In genomic region chr3:132342183-132342582, GRCh38 we compare ENCODE assay signal across 16 cellular contexts. TPM values are rescaled to one million over a fixed set of nuclear protein-coding genes. Genes with fewer than 3 reads are reported as not detected.
DNase-seq lines count a peak whose midpoint lies in the region; ATAC-seq and TF ChIP-seq lines count a peak whose summit lies in the region.
"Had no signal": no experiment of that assay in that cellular context is flagged by ENCODE, and none has a peak within 500 bp of the region (broad histone marks: within the 10 kb centered on the region; RNA-seq: fewer than 3 reads in every experiment).

No MANE protein-coding gene starts in this region.

- BruUV-seq in Caco-2 (replicated peaks; lab: Mats Ljungman, UMichigan), result no TSS peak

- H3K27me3 ChIP-seq in brain microvascular endothelial cell (replicated peaks) (no peaks in the 10 kb centered on the region), neural progenitor cell (no peaks in the 10 kb centered on the region), Caco-2 (replicated peaks; ENCODE audit: control insufficient read depth, insufficient read depth, low read length) (no peaks in the 10 kb centered on the region)
- H3K27me3 ChIP-seq in CD4-positive, alpha-beta memory T cell (ENCODE audit: insufficient read depth, low read length), result no peaks in the 10 kb centered on the region
- H3K27me3 ChIP-seq: heart right ventricle, spleen had no signal

- intact Hi-C loops in CD4-positive, alpha-beta memory T cell (cut with micrococcal nuclease), result no loop called here
- intact Hi-C loops in Caco-2 (cut with micrococcal nuclease; ENCODE audit: unreplicated experiment), result loop anchor here (2.0 kb wide), 1 partner anchor 57 kb away; no protein-coding TSS in a partner anchor

- H3K27ac ChIP-seq in brain microvascular endothelial cell, result no peak overlapping the region
- H3K27ac ChIP-seq in neural progenitor cell, result no peak overlapping the region
- H3K27ac ChIP-seq in CD4-positive, alpha-beta memory T cell (ENCODE audit: low read depth, low read length), result no peak overlapping the region
- H3K27ac ChIP-seq: heart right ventricle, thoracic aorta had no signal

- H4K20me1 ChIP-seq in neural progenitor cell (ENCODE audit: low read depth), result no peaks in the 10 kb centered on the region

- H3K4me1 Mint-ChIP-seq in neural progenitor cell (peaks cover 4% of the 10 kb centered on the region), Caco-2 (ENCODE audit: low read depth, unreplicated experiment) (peaks cover 6% of the 10 kb centered on the region)
- H3K4me1 Mint-ChIP-seq in CD4-positive, alpha-beta memory T cell, result peaks cover 0 to 3% (median 3%) of the 10 kb centered on the region in 4 donors

- H2AFZ ChIP-seq in neural progenitor cell (replicated peaks), result no peak overlapping the region

- H3K4me3 ChIP-seq in brain microvascular endothelial cell (ENCODE audit: low read depth, low read length) (no peak overlapping the region), neural progenitor cell (no peak overlapping the region), Caco-2 (ENCODE audit: low read depth, low read length) (no peak overlapping the region)
- no peak overlapping the region for H3K4me3 ChIP-seq in CD4-positive, alpha-beta memory T cell (ENCODE audit: low read length in 2 of 2)
- H3K4me3 ChIP-seq: K562 had no signal

- peak; percentile 38 for DNase-seq in NCI-H1105 treated with DMSO at 0.1 percent for 48 hours (lab: John Stamatoyannopoulos, UW)
- no peak for DNase-seq in NCI-H1105 (lab: John Stamatoyannopoulos, UW)
- peak; percentile 5 for DNase-seq in NCI-H2029 (lab: John Stamatoyannopoulos, UW)
- DNase-seq in brain microvascular endothelial cell, result no peak
- peak; percentile 31 for DNase-seq in neural progenitor cell (ENCODE audit: low spot score)
- no peak for DNase-seq in CD4-positive, alpha-beta memory T cell
- no peak for DNase-seq in stimulated activated naive CD8-positive, alpha-beta T cell treated with anti-CD3 and anti-CD28 coated beads, Interleukin-15, Interleukin-2, amounts not matched to agents 100 U/mL and 50 U/mL, for 24 hours
- DNase-seq in Caco-2, result no peak
- DNase-seq: endodermal cell, heart right ventricle, spleen had no signal

- H3K4me1 ChIP-seq in neural progenitor cell, result peaks cover 3% of the 10 kb centered on the region
- H3K4me1 ChIP-seq in CD4-positive, alpha-beta memory T cell (ENCODE audit: insufficient read depth, low read length), result no peaks in the 10 kb centered on the region
- H3K4me1 ChIP-seq in Caco-2, result no peaks in the 10 kb centered on the region

- H3K27ac Mint-ChIP-seq in neural progenitor cell (no peak overlapping the region), Caco-2 (ENCODE audit: unreplicated experiment) (no peak overlapping the region)
- H3K27ac Mint-ChIP-seq in CD4-positive, alpha-beta memory T cell, result no peak overlapping the region
- H3K27ac Mint-ChIP-seq: activated T-helper 2 cell treated with anti-CD3 and anti-CD28 coated beads, Interferon-gamma antibody, Interleukin-2, Interleukin-4, amounts not matched to agents 10 μg/mL and 5 μg/mL and 100 μg/mL, durations not matched to agents 14 hours and 24 hours and 36 hours; endodermal cell; T-helper 1 cell treated with Interleukin-12 subunit alpha and Interleukin-12 subunit beta and Interleukin-4 antibody, amounts not matched to agents 30 μg/mL and 1 μg/mL, for 36 hours had no signal

- CTCF ChIA-PET in CD4-positive, alpha-beta memory T cell (lab: Charles Lee; ENCODE audit: partially characterized antibody), result interaction anchor here (0.7 to 3.1 kb wide), 5 partner anchors 9 to 22 kb away, joined by 3 to 19 read pairs (median 5); no protein-coding TSS in a partner anchor
- CTCF ChIA-PET in Caco-2 (lab: Charles Lee), result interaction anchor here (1.2 to 3.4 kb wide), 4 partner anchors 69 to 91 kb away, joined by 3 to 62 read pairs (median 9); no protein-coding TSS in a partner anchor

- no peaks in the 10 kb centered on the region for H3K36me3 Mint-ChIP-seq in neural progenitor cell
- H3K36me3 Mint-ChIP-seq in CD4-positive, alpha-beta memory T cell, result no peaks in the 10 kb centered on the region
- no peaks in the 10 kb centered on the region for H3K36me3 Mint-ChIP-seq in Caco-2 (ENCODE audit: insufficient read depth, unreplicated experiment)

- no peak overlapping the region for H3K9ac ChIP-seq in neural progenitor cell

- H3K9me3 Mint-ChIP-seq in neural progenitor cell, result no peaks in the 10 kb centered on the region
- H3K9me3 Mint-ChIP-seq in CD4-positive, alpha-beta memory T cell, result no peaks in the 10 kb centered on the region
- H3K9me3 Mint-ChIP-seq in Caco-2 (ENCODE audit: unreplicated experiment), result no peaks in the 10 kb centered on the region
- H3K9me3 Mint-ChIP-seq: activated T-helper 2 cell treated with anti-CD3 and anti-CD28 coated beads, Interferon-gamma antibody, Interleukin-2, Interleukin-4, amounts not matched to agents 10 μg/mL and 5 μg/mL and 100 μg/mL, durations not matched to agents 14 hours and 24 hours and 36 hours; endodermal cell; T-helper 1 cell treated with Interleukin-12 subunit alpha and Interleukin-12 subunit beta and Interleukin-4 antibody, amounts not matched to agents 30 μg/mL and 1 μg/mL, for 36 hours had no signal

- H3K27me3 Mint-ChIP-seq in neural progenitor cell (ENCODE audit: insufficient read depth, low read depth) (peaks cover 6% of the 10 kb centered on the region), Caco-2 (ENCODE audit: insufficient read depth, unreplicated experiment) (no peaks in the 10 kb centered on the region)
- H3K27me3 Mint-ChIP-seq in CD4-positive, alpha-beta memory T cell, result peaks cover 4 to 7% of the 10 kb centered on the region in 2 donors

- POLR2A ChIA-PET in CD4-positive, alpha-beta memory T cell (lab: Charles Lee; ENCODE audit: partially characterized antibody), result no interaction called here
- POLR2A ChIA-PET in Caco-2 (lab: Charles Lee), result no interaction called here

- H3K4me2 ChIP-seq in neural progenitor cell, result no peak overlapping the region

- in situ Hi-C loops in brain microvascular endothelial cell (cut with HindIII; ENCODE audit: low pct_ligation_motif_present, low sequenced_read_pairs), result no loop called here

- no peaks in the 10 kb centered on the region for H3K79me2 ChIP-seq in neural progenitor cell (ENCODE audit: low read depth)

- no peaks in the 10 kb centered on the region for H3K9me3 ChIP-seq in neural progenitor cell (ENCODE audit: low read depth)
- H3K9me3 ChIP-seq in CD4-positive, alpha-beta memory T cell (ENCODE audit: control insufficient read depth in 1 of 2, low read length in 2 of 2), result no peaks in the 10 kb centered on the region
- H3K9me3 ChIP-seq in Caco-2, result no peaks in the 10 kb centered on the region
- H3K9me3 ChIP-seq: heart right ventricle, spleen, thoracic aorta had no signal

- no peaks in the 10 kb centered on the region for H3F3A ChIP-seq in neural progenitor cell (ENCODE audit: low read depth)

- no peaks in the 10 kb centered on the region for H3K36me3 ChIP-seq in brain microvascular endothelial cell (replicated peaks)
- H3K36me3 ChIP-seq in neural progenitor cell, result no peaks in the 10 kb centered on the region
- no peaks in the 10 kb centered on the region for H3K36me3 ChIP-seq in CD4-positive, alpha-beta memory T cell (ENCODE audit: insufficient read depth, low read length)
- no peaks in the 10 kb centered on the region for H3K36me3 ChIP-seq in Caco-2 (ENCODE audit: control insufficient read depth, insufficient read depth, low read length)
- H3K36me3 ChIP-seq: thoracic aorta had no signal

- ATAC-seq in stimulated activated naive CD8-positive, alpha-beta T cell treated with anti-CD3 and anti-CD28 coated beads, Interleukin-15, Interleukin-2, amounts not matched to agents 100 U/mL and 50 U/mL, for 24 hours, result no peak
- ATAC-seq: K562 had no signal

- peak; percentile 3 for TF ChIP-seq CTCF in brain microvascular endothelial cell (IDR thresholded peaks at IDR 0.05; ENCODE audit: low read depth, low read length, missing control alignments)
- peak; percentile 24 for TF ChIP-seq CTCF in neural progenitor cell (IDR thresholded peaks at IDR 0.05)
- TF ChIP-seq CTCF in Caco-2 (IDR thresholded peaks at IDR 0.05; ENCODE audit: insufficient read depth in 1 of 2, low read depth in 1 of 2, low read length in 1 of 2, severe bottlenecking in 1 of 2, unreplicated experiment in 1 of 2), result peak in 1 of 2 experiments; percentile 10

- no peak overlapping the region for H3K4me3 Mint-ChIP-seq in neural progenitor cell
- H3K4me3 Mint-ChIP-seq in CD4-positive, alpha-beta memory T cell, result no peak overlapping the region
- H3K4me3 Mint-ChIP-seq in Caco-2 (ENCODE audit: unreplicated experiment), result no peak overlapping the region
- H3K4me3 Mint-ChIP-seq: endodermal cell; T-helper 1 cell treated with Interleukin-12 subunit alpha and Interleukin-12 subunit beta and Interleukin-4 antibody, amounts not matched to agents 30 μg/mL and 1 μg/mL, for 36 hours had no signal

RNA-seq across cellular contexts. Expression of gene ACP3, which starts 25.0 kb away (rescaled TPM):
- total RNA-seq in neural progenitor cell (ENCODE audit: low replicate concordance) (not detected in 2 replicates), Caco-2 (2022) (0.82 and 2.3 TPM in 2 replicates)
- not detected for total RNA-seq in CD4-positive, alpha-beta memory T cell
- not detected for polyA plus RNA-seq in CD4-positive, alpha-beta memory T cell
- total RNA-seq: activated T-helper 2 cell treated with anti-CD3 and anti-CD28 coated beads, Interferon-gamma antibody, Interleukin-2, Interleukin-4, amounts not matched to agents 10 μg/mL and 5 μg/mL and 100 μg/mL, durations not matched to agents 14 hours and 24 hours and 36 hours; astrocyte had no signal

Comparison
In these comparisons a context has a peak if more than half of its experiments do, and no peak if none do; other contexts are left out.
1. DNase-seq: peak in NCI-H1105 treated with DMSO at 0.1 percent for 48 hours (single experiment), NCI-H2029 (single experiment) and neural progenitor cell (single experiment); none in NCI-H1105 (single experiment), brain microvascular endothelial cell (single experiment), CD4-positive, alpha-beta memory T cell (0 of 5), stimulated activated naive CD8-positive, alpha-beta T cell treated with anti-CD3 and anti-CD28 coated beads, Interleukin-15, Interleukin-2, amounts not matched to agents 100 U/mL and 50 U/mL, for 24 hours (single experiment) and Caco-2 (0 of 2).